ENCODE assay signal across 11 cellular contexts in genomic region chr19:48413879-48414623, GRCh38. TPM values are rescaled to one million over a fixed set of nuclear protein-coding genes. Genes with fewer than 3 reads are reported as not detected.
DNase-seq lines count a peak whose midpoint lies in the region; ATAC-seq, FAIRE-seq and TF ChIP-seq lines count a peak whose summit lies in the region.
"Had no signal": no experiment of that assay in that cellular context is flagged by ENCODE, and none has a peak within 500 bp of the region (broad histone marks: within the 10 kb centered on the region; RNA-seq: fewer than 3 reads in every experiment).

No MANE protein-coding gene starts in this region.

- no peaks in the 10 kb centered on the region; a peak in 1 of 4 replicates for H3K79me1 ChIP-seq in IMR-90 (ENCODE audit: low read depth in 1 of 2, low read length in 2 of 2)
- peaks cover 3% of the 10 kb centered on the region; the same call in 1 of the 2 replicates for H3K79me1 ChIP-seq in H1 (ENCODE audit: low read depth, low read length)

- H2AFZ ChIP-seq in IMR-90 (replicated peaks; ENCODE audit: low read length, poor library complexity) (peak overlapping the region; percentile 89), H1 (ENCODE audit: low read length) (no peak overlapping the region), osteoblast (ENCODE audit: low read length) (no peak overlapping the region)

- no peak overlapping the region for H3K14ac ChIP-seq in IMR-90 (replicated peaks; ENCODE audit: low read depth, low read length)
- H3K14ac ChIP-seq in H1 (ENCODE audit: insufficient read length): no peak overlapping the region

- H2BK20ac ChIP-seq in IMR-90 (ENCODE audit: low read depth, low read length) (no peak overlapping the region; the same call in 1 of the 2 replicates), H1 (ENCODE audit: low read length) (peak overlapping the region; percentile 61; the same call in 1 of the 2 replicates)

- H3K23me2 ChIP-seq in H1 (ENCODE audit: low read depth, low read length): peaks cover 4% of the 10 kb centered on the region; the same call in 1 of the 2 replicates

- no peaks in the 10 kb centered on the region for H3K79me2 ChIP-seq in H1 (ENCODE audit: control insufficient read depth in 1 of 2, insufficient read depth in 2 of 2, low read length in 2 of 2)
- H3K79me2 ChIP-seq in osteoblast (ENCODE audit: insufficient read depth, low read length): no peaks in the 10 kb centered on the region

- in situ Hi-C loops in IMR-90 (cut with MboI; ENCODE audit: low sequenced_read_pairs): no loop called here

- no peaks in the 10 kb centered on the region for H3K36me3 ChIP-seq in IMR-90 (ENCODE audit: control insufficient read depth, insufficient read depth, low read length)
- H3K36me3 ChIP-seq in H1 (ENCODE audit: control insufficient read depth in 2 of 4, insufficient read depth in 4 of 4, low read length in 3 of 4): no peaks in the 10 kb centered on the region
- no peaks in the 10 kb centered on the region for H3K36me3 ChIP-seq in osteoblast (ENCODE audit: insufficient read depth, low read length)

- H3K18ac ChIP-seq in IMR-90 (ENCODE audit: low read depth, low read length) (no peak overlapping the region), H1 (ENCODE audit: extremely low read depth, low read length) (peak overlapping the region; percentile 71)

- peak overlapping the region; percentile 90; the same call in 1 of the 2 replicates for H2BK12ac ChIP-seq in H1 (ENCODE audit: low read depth, low read length)

- H3K27me3 ChIP-seq in IMR-90 (ENCODE audit: control insufficient read depth, insufficient read depth, low read length): peaks cover 4% of the 10 kb centered on the region; the same call in 1 of the 2 replicates
- no peaks in the 10 kb centered on the region; a peak in 1 of 7 replicates for H3K27me3 ChIP-seq in H1 (replicated peaks in 1 of 4; ENCODE audit: control insufficient read depth in 3 of 4, extremely low read depth in 1 of 4, insufficient read depth in 3 of 4, low read length in 3 of 4)
- H3K27me3 ChIP-seq in osteoblast (ENCODE audit: insufficient read depth, low read length): peaks cover 3% of the 10 kb centered on the region

- H4K8ac ChIP-seq in IMR-90 (ENCODE audit: low read depth in 2 of 2, low read length in 2 of 2): no peak overlapping the region
- peak overlapping the region; percentile 76 for H4K8ac ChIP-seq in H1 (ENCODE audit: extremely low read depth, insufficient read depth, low read length)

- dilution Hi-C loops in IMR-90 (cut with HindIII; ENCODE audit: low sequenced_read_pairs, unreplicated experiment): no loop called here

- no peak overlapping the region for H3K4ac ChIP-seq in IMR-90 (ENCODE audit: low read depth, low read length)
- H3K4ac ChIP-seq in H1 (replicated peaks; ENCODE audit: insufficient read length, low read depth, low read length): peak overlapping the region; percentile 74

- no peak overlapping the region; the same call in 1 of the 2 replicates for H3K4me2 ChIP-seq in IMR-90 (ENCODE audit: low read depth, low read length)
- H3K4me2 ChIP-seq in H1 (ENCODE audit: insufficient read depth in 1 of 2, low read depth in 2 of 2, low read length in 2 of 2): peak overlapping the region; percentile 63 to 65
- H3K4me2 ChIP-seq in osteoblast (ENCODE audit: insufficient read depth, low read length): no peak overlapping the region

- H3K56ac ChIP-seq in IMR-90 (ENCODE audit: extremely low read depth, insufficient read depth, low read length): no peak overlapping the region
- H3K56ac ChIP-seq in H1 (replicated peaks; ENCODE audit: insufficient read length, low read depth, low read length): no peak overlapping the region

- H4K5ac ChIP-seq in IMR-90 (ENCODE audit: low read depth, low read length) (no peak overlapping the region), H1 (ENCODE audit: insufficient read length, low read depth, low read length) (peak overlapping the region; percentile 9)

- no TSS peak for BruUV-seq in IMR-90 (replicated peaks; lab: Mats Ljungman, UMichigan)

- H2BK120ac ChIP-seq in IMR-90 (ENCODE audit: low read depth, low read length) (no peak overlapping the region), H1 (replicated peaks; ENCODE audit: low read depth, low read length) (no peak overlapping the region)

- H3K9me3 ChIP-seq in IMR-90 (ENCODE audit: control insufficient read depth, insufficient read depth, low read length) (no peaks in the 10 kb centered on the region; the same call in 1 of the 2 replicates), H1 (ENCODE audit: insufficient read depth in 2 of 2, low read depth in 1 of 2, low read length in 1 of 2) (no peaks in the 10 kb centered on the region; a peak in 1 of 4 replicates), osteoblast (ENCODE audit: low read depth, low read length) (no peaks in the 10 kb centered on the region)

- no peak for TF ChIP-seq RAD21 in IMR-90 (IDR thresholded peaks at IDR 0.05; ENCODE audit: low read length)
- TF ChIP-seq RAD21 in H1 (IDR thresholded peaks at IDR 0.05 in 1 of 2, conservative IDR thresholded peaks at IDR 0.05 in 1 of 2; ENCODE audit: low read depth in 2 of 2, low read length in 2 of 2): no peak; a peak in 1 of 4 replicates

- peaks cover 2% of the 10 kb centered on the region; the same call in 1 of the 2 replicates for H3K9me1 ChIP-seq in IMR-90 (ENCODE audit: insufficient read depth, low read length)

- 0 out of 2 replicates have a peak overlapping the region, but pooled peaks have one; percentile 4 for H2AK5ac ChIP-seq in IMR-90 (ENCODE audit: low read depth, low read length)
- 0 out of 2 replicates have a peak overlapping the region, but pooled peaks have one; percentile 5 for H2AK5ac ChIP-seq in H1 (ENCODE audit: low read depth, low read length)

- 36% methylated on average over 17 of the region's 26 CpGs; no CpG with 5 or more reads in 1 of the 2 experiments for WGBS in IMR-90 (ENCODE audit: extremely low coverage in 2 of 2, insufficient read length in 1 of 2), 2 experiments
- WGBS in H1 (ENCODE audit: extremely low coverage in 1 of 2, insufficient coverage in 1 of 2, insufficient read length in 1 of 2, insufficient replicate concordance in 2 of 2, low coverage in 1 of 2, low lambda C conversion rate in 2 of 2, missing lambda C conversion rate in 1 of 2), 2 experiments: 71% methylated on average over 26 of the region's 26 CpGs; no CpG with 5 or more reads in 1 of the 2 experiments

- ATAC-seq in IMR-90 (ENCODE audit: low read depth): peak; percentile 64
- no peak for ATAC-seq in HG03460 (IDR thresholded peaks at IDR 0.05; ENCODE audit: unreplicated experiment)
- ATAC-seq in HG03565 (IDR thresholded peaks at IDR 0.05; ENCODE audit: unreplicated experiment): no peak

- H3K4me1 ChIP-seq in IMR-90 (ENCODE audit: control insufficient read depth, insufficient read depth, low read length): peaks cover 7% of the 10 kb centered on the region
- H3K4me1 ChIP-seq in H1 (replicated peaks in 1 of 4; ENCODE audit: control insufficient read depth in 3 of 4, insufficient read depth in 4 of 4, low read length in 3 of 4): peaks cover 0 to 18% (median 8%) of the 10 kb centered on the region in 4 experiments; a peak in 5 of 7 replicates
- peaks cover 5% of the 10 kb centered on the region for H3K4me1 ChIP-seq in osteoblast (ENCODE audit: insufficient read depth, low read length)

- FAIRE-seq in H1 (lab: Jason Lieb, UNC): no peak

- TF ChIP-seq POLR2A in IMR-90 (IDR thresholded peaks at IDR 0.05; ENCODE audit: low read depth, low read length): no peak
- TF ChIP-seq POLR2A in H1 (IDR thresholded peaks at IDR 0.05; ENCODE audit: control extremely low read depth in 1 of 2, low read depth in 2 of 2, low read length in 2 of 2): no peak

- no peak for TF ChIP-seq EP300 in H1 (IDR thresholded peaks at IDR 0.05; ENCODE audit: borderline replicate concordance in 1 of 2, low read depth in 2 of 2, low read length in 2 of 2)

- H2BK15ac ChIP-seq in IMR-90 (ENCODE audit: low read depth, low read length): no peak overlapping the region
- H2BK15ac ChIP-seq in H1 (ENCODE audit: low read length): 0 out of 2 replicates have a peak overlapping the region, but pooled peaks have one; percentile 88

- H3K9ac ChIP-seq in IMR-90 (ENCODE audit: low read depth, low read length) (no peak overlapping the region), H1 (replicated peaks in 1 of 4; ENCODE audit: extremely low read depth in 1 of 4, low read depth in 3 of 4, low read length in 3 of 4) (peak overlapping the region in 1 of 4 experiments; percentile 14; a peak in 1 of 7 replicates)

- no peak overlapping the region for H2BK5ac ChIP-seq in IMR-90 (ENCODE audit: low read depth, low read length, poor library complexity, severe bottlenecking)
- peak overlapping the region; percentile 62; the same call in 1 of the 2 replicates for H2BK5ac ChIP-seq in H1 (ENCODE audit: low read depth, low read length)

- no peak overlapping the region for H3K27ac ChIP-seq in IMR-90 (ENCODE audit: insufficient read depth, low read length)
- H3K27ac ChIP-seq in H1 (ENCODE audit: low read depth, low read length): no peak overlapping the region
- no peak overlapping the region for H3K27ac ChIP-seq in osteoblast (ENCODE audit: low read depth, low read length)

- CTCF ChIA-PET in IMR-90 (lab: Yijun Ruan, JAX): interaction anchor here (0.6 to 1.0 kb wide), 2 partner anchors 21 to 31 kb away, joined by 3 to 4 read pairs; no protein-coding TSS in a partner anchor
- CTCF ChIA-PET in H1 (lab: Charles Lee; ENCODE audit: partially characterized antibody): interaction anchor here (1.1 to 2.4 kb wide), 8 partner anchors 9 to 100 kb away, joined by 3 to 11 read pairs (median 4); partner anchors contain the start of genes KDELR1, SYNGR4 and TMEM143

- DNase-seq in COLO668 (lab: John Stamatoyannopoulos, UW; ENCODE audit: unreplicated experiment) (peak; percentile 33), IMR-90 (peak; percentile 43), H1 (ENCODE audit: low read depth in 1 of 2, low spot score in 2 of 2) (peak in 1 of 2 experiments; percentile 70), osteoblast (ENCODE audit: insufficient read length, low spot score, missing footprints) (peak; percentile 74), DMS153 treated with DMSO at 0.1 percent for 48 hours (lab: John Stamatoyannopoulos, UW; ENCODE audit: unreplicated experiment) (no peak), mesenteric fat pad (ENCODE audit: low spot score) (no peak)
- DNase-seq: substantia nigra had no signal

- intact Hi-C loops in IMR-90 (cut with micrococcal nuclease): no loop called here

- TF ChIP-seq CTCF in IMR-90 (conservative IDR thresholded peaks at IDR 0.05; ENCODE audit: low read depth, low read length) (no peak), H1 (IDR thresholded peaks at IDR 0.05; ENCODE audit: control extremely low read depth in 1 of 3, insufficient read depth in 1 of 3, low read depth in 1 of 3, low read length in 3 of 3) (peak in 2 of 3 experiments; percentile 7 to 34; a peak in 2 of 4 replicates), osteoblast (IDR thresholded peaks at IDR 0.05; ENCODE audit: extremely low read depth, low read depth, low read length) (no peak)

- H2AK9ac ChIP-seq in IMR-90 (replicated peaks; ENCODE audit: low read depth, low read length, poor library complexity): no peak overlapping the region

- H3K4me3 ChIP-seq in IMR-90 (ENCODE audit: insufficient read depth, low read depth, low read length) (no peak overlapping the region), H1 (ENCODE audit: extremely low read depth in 1 of 4, insufficient read depth in 2 of 4, low read depth in 3 of 4, low read length in 4 of 4) (peak overlapping the region in 3 of 4 experiments; percentile 23 to 55 (median 40); a peak in 5 of 8 replicates), osteoblast (ENCODE audit: insufficient read depth, low read length) (no peak overlapping the region)

- H4K91ac ChIP-seq in IMR-90 (ENCODE audit: insufficient read depth, low read depth, low read length) (no peak overlapping the region), H1 (replicated peaks; ENCODE audit: insufficient read length, low read length) (peak overlapping the region; percentile 51)

- H3K23ac ChIP-seq in IMR-90 (ENCODE audit: low read depth, low read length) (no peak overlapping the region), H1 (ENCODE audit: insufficient read length) (no peak overlapping the region)

- POLR2A ChIA-PET in IMR-90 (lab: Charles Lee; ENCODE audit: unreplicated experiment) (no interaction called here), H1 (lab: Charles Lee; ENCODE audit: partially characterized antibody) (interaction anchor here (0.6 to 3.4 kb wide), 12 partner anchors 8 to 159 kb away, joined by 3 to 57 read pairs (median 4); partner anchors contain the start of genes GRIN2D, KDELR1, SYNGR4 and TMEM143)

- H4K20me1 ChIP-seq in IMR-90 (ENCODE audit: insufficient read depth, low read length) (no peaks in the 10 kb centered on the region), H1 (replicated peaks in 1 of 2; ENCODE audit: control insufficient read depth in 1 of 2, insufficient read depth in 2 of 2, low read length in 2 of 2) (peaks cover 0 to 1% of the 10 kb centered on the region in 2 experiments), osteoblast (ENCODE audit: insufficient read depth, low read length) (no peaks in the 10 kb centered on the region)

RNA-seq across cellular contexts. Expression of gene GRIN2D, which starts 20.6 kb away (rescaled TPM):
- total RNA-seq in IMR-90 (2012; rRNA removed) (under 0.01 TPM in 2 replicates), osteoblast (under 0.01 TPM in 2 replicates), mesenteric fat pad (0.48 TPM)
- polyA plus RNA-seq in IMR-90 (2012; rRNA removed) (0.23 and 0.24 TPM in 2 replicates), H1 (2011; rRNA removed) (2.2 and 4.9 TPM in 2 replicates)
- polyA plus RNA-seq in IMR-90 (2012; cell fraction: cytosol; rRNA removed): 0.16 and 0.30 TPM in 2 replicates
- polyA plus RNA-seq in IMR-90 (2012; cell fraction: nucleus; rRNA removed; ENCODE audit: low replicate concordance): 0.30 and 0.69 TPM in 2 replicates
- total RNA-seq in H1 (2021; fragmentation: NEBNext Ultra II Directional; extraction: Animal tissue kit (Norgen Biotek cat#: 25700)): 11.0 and 12.4 TPM in 2 replicates
- 1.6 TPM for polyA plus RNA-seq in H1 (2011; cell fraction: cytosol; rRNA removed)
- polyA plus RNA-seq in H1 (2011; cell fraction: nucleus; rRNA removed): 6.1 TPM
- 3.6 to 9.3 TPM (median 7.1 TPM) in 4 replicates for polyA plus RNA-seq in H1 (2012, experiment 1 of 2)
- polyA plus RNA-seq in H1 (2012, experiment 2 of 2): 4.5 TPM
- 37.6 TPM for polyA plus RNA-seq in H1 (2013, experiment 1 of 2)
- polyA plus RNA-seq in H1 (2013, experiment 2 of 2): 33.0 TPM
- polyA minus RNA-seq in H1 (2011; rRNA and poly(A)+ RNA removed): 2.1 and 2.7 TPM in 2 replicates
- 8.6 TPM for polyA minus RNA-seq in H1 (2011; cell fraction: cytosol; rRNA and poly(A)+ RNA removed)
- 4.9 TPM for polyA minus RNA-seq in H1 (2011; cell fraction: nucleus; rRNA and poly(A)+ RNA removed)

RNA-seq across cellular contexts. Expression of gene KDELR1, which starts 22.7 kb away (rescaled TPM):
- total RNA-seq in IMR-90 (2012; rRNA removed) (57.8 and 58.8 TPM in 2 replicates), osteoblast (95.2 and 119 TPM in 2 replicates), mesenteric fat pad (113 TPM)
- polyA plus RNA-seq in IMR-90 (2012; rRNA removed) (171 and 180 TPM in 2 replicates), H1 (2011; rRNA removed) (231 and 249 TPM in 2 replicates)
- 156 and 249 TPM in 2 replicates for polyA plus RNA-seq in IMR-90 (2012; cell fraction: cytosol; rRNA removed)
- polyA plus RNA-seq in IMR-90 (2012; cell fraction: nucleus; rRNA removed; ENCODE audit: low replicate concordance): 112 and 118 TPM in 2 replicates
- total RNA-seq in H1 (2021; fragmentation: NEBNext Ultra II Directional; extraction: Animal tissue kit (Norgen Biotek cat#: 25700)): 224 and 225 TPM in 2 replicates
- 107 TPM for polyA plus RNA-seq in H1 (2011; cell fraction: cytosol; rRNA removed)
- 178 TPM for polyA plus RNA-seq in H1 (2011; cell fraction: nucleus; rRNA removed)
- polyA plus RNA-seq in H1 (2012, experiment 1 of 2): 154 to 271 TPM (median 239 TPM) in 4 replicates
- polyA plus RNA-seq in H1 (2012, experiment 2 of 2): 352 TPM
- 604 TPM for polyA plus RNA-seq in H1 (2013, experiment 1 of 2)
- polyA plus RNA-seq in H1 (2013, experiment 2 of 2): 663 TPM
- polyA minus RNA-seq in H1 (2011; rRNA and poly(A)+ RNA removed): 147 and 178 TPM in 2 replicates
- polyA minus RNA-seq in H1 (2011; cell fraction: cytosol; rRNA and poly(A)+ RNA removed): 102 TPM
- 58.9 TPM for polyA minus RNA-seq in H1 (2011; cell fraction: nucleus; rRNA and poly(A)+ RNA removed)

RNA-seq across cellular contexts. Expression of gene GRWD1, which starts 31.7 kb away (rescaled TPM):
- 22.0 and 32.5 TPM in 2 replicates for total RNA-seq in IMR-90 (2012; rRNA removed)
- 22.5 and 25.2 TPM in 2 replicates for polyA plus RNA-seq in IMR-90 (2012; rRNA removed)
- polyA plus RNA-seq in IMR-90 (2012; cell fraction: cytosol; rRNA removed): 20.0 and 42.6 TPM in 2 replicates
- polyA plus RNA-seq in IMR-90 (2012; cell fraction: nucleus; rRNA removed; ENCODE audit: low replicate concordance): 13.1 and 26.6 TPM in 2 replicates
- total RNA-seq in H1 (2021; fragmentation: NEBNext Ultra II Directional; extraction: Animal tissue kit (Norgen Biotek cat#: 25700)): 61.9 and 64.9 TPM in 2 replicates
- 36.9 and 46.4 TPM in 2 replicates for polyA plus RNA-seq in H1 (2011; rRNA removed)
- 44.2 TPM for polyA plus RNA-seq in H1 (2011; cell fraction: cytosol; rRNA removed)
- polyA plus RNA-seq in H1 (2011; cell fraction: nucleus; rRNA removed): 30.1 TPM
- 25.4 to 44.2 TPM (median 41.0 TPM) in 4 replicates for polyA plus RNA-seq in H1 (2012, experiment 1 of 2)
- 36.9 TPM for polyA plus RNA-seq in H1 (2012, experiment 2 of 2)
- polyA plus RNA-seq in H1 (2013, experiment 1 of 2): 18.6 TPM
- polyA plus RNA-seq in H1 (2013, experiment 2 of 2): 17.3 TPM
- polyA minus RNA-seq in H1 (2011; rRNA and poly(A)+ RNA removed): 11.5 and 19.1 TPM in 2 replicates
- 24.4 TPM for polyA minus RNA-seq in H1 (2011; cell fraction: cytosol; rRNA and poly(A)+ RNA removed)
- polyA minus RNA-seq in H1 (2011; cell fraction: nucleus; rRNA and poly(A)+ RNA removed): 18.2 TPM
- total RNA-seq in osteoblast: 23.3 and 25.0 TPM in 2 replicates
- 39.0 TPM for total RNA-seq in mesenteric fat pad

RNA-seq across cellular contexts. Expression of gene KCNJ14, which starts 41.3 kb away (rescaled TPM):
- under 0.01 and 0.18 TPM in 2 replicates for total RNA-seq in IMR-90 (2012; rRNA removed)
- polyA plus RNA-seq in IMR-90 (2012; rRNA removed): 0.34 and 0.39 TPM in 2 replicates
- 0.11 and 0.29 TPM in 2 replicates for polyA plus RNA-seq in IMR-90 (2012; cell fraction: cytosol; rRNA removed)
- polyA plus RNA-seq in IMR-90 (2012; cell fraction: nucleus; rRNA removed; ENCODE audit: low replicate concordance): 2.0 and 4.1 TPM in 2 replicates
- total RNA-seq in H1 (2021; fragmentation: NEBNext Ultra II Directional; extraction: Animal tissue kit (Norgen Biotek cat#: 25700)): 0.89 and 1.0 TPM in 2 replicates
- polyA plus RNA-seq in H1 (2011; rRNA removed): 0.45 and 0.61 TPM in 2 replicates
- 0.28 TPM for polyA plus RNA-seq in H1 (2011; cell fraction: cytosol; rRNA removed)
- polyA plus RNA-seq in H1 (2011; cell fraction: nucleus; rRNA removed): 1.3 TPM
- polyA plus RNA-seq in H1 (2012, experiment 1 of 2): 0.66 to 0.84 TPM (median 0.73 TPM) in 4 replicates
- polyA plus RNA-seq in H1 (2012, experiment 2 of 2): 0.68 TPM
- 0.39 TPM for polyA plus RNA-seq in H1 (2013, experiment 1 of 2)
- polyA plus RNA-seq in H1 (2013, experiment 2 of 2): 0.44 TPM
- 0.68 and 1.9 TPM in 2 replicates for polyA minus RNA-seq in H1 (2011; rRNA and poly(A)+ RNA removed)
- polyA minus RNA-seq in H1 (2011; cell fraction: cytosol; rRNA and poly(A)+ RNA removed): 0.37 TPM
- polyA minus RNA-seq in H1 (2011; cell fraction: nucleus; rRNA and poly(A)+ RNA removed): 0.80 TPM
- total RNA-seq in osteoblast: 0.59 and 0.72 TPM in 2 replicates
- 1.0 TPM for total RNA-seq in mesenteric fat pad

RNA-seq across cellular contexts. Expression of gene SYNGR4, which starts 49.9 kb away (rescaled TPM):
- not detected in 2 replicates for total RNA-seq in IMR-90 (2012; rRNA removed)
- polyA plus RNA-seq in IMR-90 (2012; rRNA removed): not detected in 2 replicates
- polyA plus RNA-seq in IMR-90 (2012; cell fraction: cytosol; rRNA removed): 0.08 TPM in 1 of 2 replicates, not detected in the other
- polyA plus RNA-seq in IMR-90 (2012; cell fraction: nucleus; rRNA removed; ENCODE audit: low replicate concordance): not detected in 2 replicates
- total RNA-seq in H1 (2021; fragmentation: NEBNext Ultra II Directional; extraction: Animal tissue kit (Norgen Biotek cat#: 25700)): 1.1 TPM in 1 of 2 replicates, not detected in the other
- polyA plus RNA-seq in H1 (2011; rRNA removed): 0.27 and 0.41 TPM in 2 replicates
- polyA plus RNA-seq in H1 (2011; cell fraction: cytosol; rRNA removed): 0.18 TPM
- polyA plus RNA-seq in H1 (2011; cell fraction: nucleus; rRNA removed): 0.46 TPM
- 0.23 TPM in 1 of 4 replicates, not detected in the others for polyA plus RNA-seq in H1 (2012, experiment 1 of 2)
- polyA plus RNA-seq in H1 (2012, experiment 2 of 2): 0.54 TPM
- 0.28 TPM for polyA plus RNA-seq in H1 (2013, experiment 1 of 2)
- 0.26 TPM for polyA plus RNA-seq in H1 (2013, experiment 2 of 2)
- polyA minus RNA-seq in H1 (2011; rRNA and poly(A)+ RNA removed): not detected in 2 replicates
- polyA minus RNA-seq in H1 (2011; cell fraction: cytosol; rRNA and poly(A)+ RNA removed): not detected
- not detected for polyA minus RNA-seq in H1 (2011; cell fraction: nucleus; rRNA and poly(A)+ RNA removed)
- total RNA-seq in osteoblast: not detected in 2 replicates
- not detected for total RNA-seq in mesenteric fat pad
- total RNA-seq: mononuclear cell, Right ventricle myocardium superior had no signal

Comparison
In these comparisons a context has a peak if more than half of its experiments do, and no peak if none do; other contexts are left out.
1. DNase-seq: peak in COLO668 (single experiment), IMR-90 (single experiment) and osteoblast (single experiment); none in DMS153 treated with DMSO at 0.1 percent for 48 hours (single experiment) and mesenteric fat pad (single experiment).
2. H3K4me2 ChIP-seq: peak in H1 (2 of 2); none in IMR-90 (single experiment) and osteoblast (single experiment).
3. H3K4me3 ChIP-seq: peak in H1 (3 of 4); none in IMR-90 (single experiment) and osteoblast (single experiment).
4. CTCF ChIP-seq: peak in H1 (2 of 3); none in IMR-90 (single experiment) and osteoblast (single experiment).